Comparison of ENCODE assay signal across 8 cellular contexts in genomic region chr11:118792642-118793124, GRCh38. TPM values are rescaled to one million over a fixed set of nuclear protein-coding genes. Genes with fewer than 3 reads are reported as not detected.
DNase-seq lines count a peak whose midpoint lies in the region; ATAC-seq and TF ChIP-seq lines count a peak whose summit lies in the region.

No MANE protein-coding gene starts in this region.

- peaks cover 17% of the 10 kb centered on the region for H4K20me1 ChIP-seq in PC-3 (ENCODE audit: low read length)

- BruUV-seq in PC-3 (replicated peaks; lab: Mats Ljungman, UMichigan) = no TSS peak

- peak overlapping the region; percentile 91 for H3K4me3 ChIP-seq in AG10803 (ENCODE audit: low read length)
- H3K4me3 ChIP-seq in PC-3 (ENCODE audit: low read length) = peak overlapping the region; percentile 88

- H3K4me1 Mint-ChIP-seq in stimulated activated effector memory CD8-positive, alpha-beta T cell treated with anti-CD3 and anti-CD28 coated beads, Interleukin-12 subunit alpha, Interleukin-12 subunit beta, amount 100 ng/mL, for 72 hours = peaks cover 7% of the 10 kb centered on the region

- peak overlapping the region; percentile 96 for H3K4me3 Mint-ChIP-seq in stimulated activated effector memory CD8-positive, alpha-beta T cell treated with anti-CD3 and anti-CD28 coated beads, Interleukin-12 subunit alpha, Interleukin-12 subunit beta, amount 100 ng/mL, for 72 hours

- H3K36me3 Mint-ChIP-seq in stimulated activated effector memory CD8-positive, alpha-beta T cell treated with anti-CD3 and anti-CD28 coated beads, Interleukin-12 subunit alpha, Interleukin-12 subunit beta, amount 100 ng/mL, for 72 hours = peaks cover 54% of the 10 kb centered on the region

- no peaks in the 10 kb centered on the region for H3K36me3 ChIP-seq in PC-3 (ENCODE audit: low read depth, low read length)

- TF ChIP-seq CTCF in AG10803 (conservative IDR thresholded peaks at IDR 0.05; ENCODE audit: low read length) (no peak), PC-3 (conservative IDR thresholded peaks at IDR 0.05; ENCODE audit: low read depth, low read length) (no peak)

- CTCF ChIA-PET in PC-3 (lab: Charles Lee) = no interaction called here

- peak overlapping the region; percentile 99 for H3K4me2 ChIP-seq in PC-3 (ENCODE audit: low read length)

- H3K9ac ChIP-seq in PC-3 (ENCODE audit: low read length) = no peak overlapping the region

- H3K27me3 ChIP-seq in PC-3 (ENCODE audit: low read length) = no peaks in the 10 kb centered on the region

- peak overlapping the region; percentile 98 for H3K27ac Mint-ChIP-seq in stimulated activated effector memory CD8-positive, alpha-beta T cell treated with anti-CD3 and anti-CD28 coated beads, Interleukin-12 subunit alpha, Interleukin-12 subunit beta, amount 100 ng/mL, for 72 hours

- no peaks in the 10 kb centered on the region for H3K9me2 ChIP-seq in PC-3 (replicated peaks; ENCODE audit: low read length)

- H3K79me2 ChIP-seq in PC-3 (ENCODE audit: low read length) = peaks cover 42% of the 10 kb centered on the region

- POLR2A ChIA-PET in PC-3 (lab: Charles Lee; ENCODE audit: unreplicated experiment) = interaction anchor here (0.6 to 0.7 kb wide), 2 partner anchors 87 to 170 kb away, joined by 3 read pairs; no protein-coding TSS in a partner anchor

- peak overlapping the region; percentile 97 for H2AFZ ChIP-seq in PC-3 (ENCODE audit: low read length)

- peaks cover 19% of the 10 kb centered on the region for H3K4me1 ChIP-seq in PC-3 (ENCODE audit: insufficient read depth, low read length)

- ATAC-seq in GM18909 (IDR thresholded peaks at IDR 0.05; ENCODE audit: poor library complexity, unreplicated experiment) (peak; percentile 70), HG03175 (IDR thresholded peaks at IDR 0.05; ENCODE audit: unreplicated experiment) (peak; percentile 60), PC-3 (peak; percentile 48)
- ATAC-seq in stimulated activated effector memory CD8-positive, alpha-beta T cell treated with anti-CD3 and anti-CD28 coated beads, Interleukin-12 subunit alpha, Interleukin-12 subunit beta, amount 100 ng/mL, for 72 hours = peak; percentile 74

- intact Hi-C loops in PC-3 (cut with micrococcal nuclease) = loop anchor here (1.0 kb wide), 1 partner anchor 136 kb away; no protein-coding TSS in a partner anchor

- no peaks in the 10 kb centered on the region for H3K9me3 ChIP-seq in PC-3 (ENCODE audit: low read length)

- DNase-seq in AG10803 (ENCODE audit: low read depth) (peak; percentile 85), PC-3 (peak; percentile 79), activated T-helper 1 cell treated with Interleukin-2 at 50 U/mL for 16 hours (ENCODE audit: low read depth) (peak; percentile 42), fibroblast of gingiva (ENCODE audit: low read depth) (peak; percentile 84), myocyte (ENCODE audit: low read depth) (peak; percentile 66)
- peak in 1 of 2 donors; percentile 79 for DNase-seq in stimulated activated effector memory CD8-positive, alpha-beta T cell treated with anti-CD3 and anti-CD28 coated beads, Interleukin-12 subunit alpha, Interleukin-12 subunit beta, amount 100 ng/mL, for 72 hours (ENCODE audit: low spot score in 2 of 2)

- no peaks in the 10 kb centered on the region for H3F3A ChIP-seq in PC-3 (ENCODE audit: low read length, unreplicated experiment)

- H3K9me3 Mint-ChIP-seq in stimulated activated effector memory CD8-positive, alpha-beta T cell treated with anti-CD3 and anti-CD28 coated beads, Interleukin-12 subunit alpha, Interleukin-12 subunit beta, amount 100 ng/mL, for 72 hours = no peaks in the 10 kb centered on the region

- no peak overlapping the region for H3K27ac ChIP-seq in PC-3 (ENCODE audit: low read length)

RNA-seq across cellular contexts. Expression of gene DDX6, which starts 1.7 kb away (rescaled TPM):
- total RNA-seq in PC-3 (2014; rRNA removed) = 59.4 and 66.3 TPM in 2 replicates
- 99.1 and 119 TPM in 2 replicates for total RNA-seq in myocyte
- 35.4 TPM for polyA plus RNA-seq in myocyte (2012)
